ENCODE assay signal across 24 cellular contexts in genomic region chr7:35988818-35989217, GRCh38.
A peak's percentile ranks its signal among the peaks of the same experiment; 100 is the strongest.
DNase-seq lines count a peak whose midpoint lies in the region; ATAC-seq and TF ChIP-seq lines count a peak whose summit lies in the region.
"Had no signal": no experiment of that assay in that cellular context is flagged by ENCODE, and none has a peak within 500 bp of the region (broad histone marks: within the 10 kb centered on the region; RNA-seq: fewer than 3 reads in every experiment).

No MANE protein-coding gene starts in this region.

- no peak overlapping the region for H3K4me3 ChIP-seq in body of pancreas
- H3K4me3 ChIP-seq in fibroblast of mammary gland (ENCODE audit: control insufficient read depth, low read depth, low read length) = no peak overlapping the region
- H3K4me3 ChIP-seq in thoracic aorta = no peak overlapping the region
- H3K4me3 ChIP-seq in CD8-positive, alpha-beta memory T cell (ENCODE audit: low read length) = no peak overlapping the region
- H3K4me3 ChIP-seq: right atrium auricular region, vagina had no signal

- no peaks in the 10 kb centered on the region for H3K4me1 Mint-ChIP-seq in CD8-positive, alpha-beta memory T cell

- no peak overlapping the region for H3K27ac Mint-ChIP-seq in CD8-positive, alpha-beta memory T cell
- H3K27ac Mint-ChIP-seq: activated T-cell treated with anti-CD3 and anti-CD28 coated beads, Interleukin-2, amount 50 U/mL, for 24 hours; dendritic cell treated with granulocyte-macrophage colony-stimulating factor and Interleukin-4, amounts not matched to agents 40 ng/mL and 50 ng/mL, for 4 days; endodermal cell; T-helper 2 cell treated with Interferon-gamma antibody and Interleukin-4, amounts not matched to agents 5 μg/mL and 100 μg/mL, for 36 hours had no signal

- H3K4me1 ChIP-seq in body of pancreas (peaks cover 38% of the 10 kb centered on the region), thoracic aorta (ENCODE audit: control insufficient read depth in 1 of 2, low read depth in 2 of 2) (peaks cover 10 to 31% of the 10 kb centered on the region in 2 donors)
- no peaks in the 10 kb centered on the region for H3K4me1 ChIP-seq in CD8-positive, alpha-beta memory T cell (ENCODE audit: insufficient read depth, low read length)
- H3K4me1 ChIP-seq: vagina had no signal

- TF ChIP-seq CTCF in body of pancreas (IDR thresholded peaks at IDR 0.05) (no peak), fibroblast of mammary gland (conservative IDR thresholded peaks at IDR 0.05; ENCODE audit: control insufficient read depth, insufficient read depth, low read depth, low read length) (no peak), thoracic aorta (IDR thresholded peaks at IDR 0.05) (no peak)

- peaks cover 0 to 1% of the 10 kb centered on the region in 2 donors for H3K27me3 Mint-ChIP-seq in CD8-positive, alpha-beta memory T cell
- H3K27me3 Mint-ChIP-seq: activated T-cell treated with anti-CD3 and anti-CD28 coated beads, Interleukin-2, amount 50 U/mL, for 24 hours; dendritic cell treated with granulocyte-macrophage colony-stimulating factor and Interleukin-4, amounts not matched to agents 40 ng/mL and 50 ng/mL, for 4 days had no signal

- no peaks in the 10 kb centered on the region for H3K27me3 ChIP-seq in body of pancreas
- no peaks in the 10 kb centered on the region for H3K27me3 ChIP-seq in thoracic aorta (replicated peaks; ENCODE audit: insufficient read depth)
- H3K27me3 ChIP-seq in CD8-positive, alpha-beta memory T cell (ENCODE audit: insufficient read depth, low read length, poor library complexity, severe bottlenecking) = no peaks in the 10 kb centered on the region
- H3K27me3 ChIP-seq: right atrium auricular region, vagina had no signal

- H3K9me3 Mint-ChIP-seq in CD8-positive, alpha-beta memory T cell = no peaks in the 10 kb centered on the region
- H3K9me3 Mint-ChIP-seq: activated T-cell treated with anti-CD3 and anti-CD28 coated beads, Interleukin-2, amount 50 U/mL, for 24 hours; dendritic cell treated with granulocyte-macrophage colony-stimulating factor and Interleukin-4, amounts not matched to agents 40 ng/mL and 50 ng/mL, for 4 days; endodermal cell; T-helper 2 cell treated with Interferon-gamma antibody and Interleukin-4, amounts not matched to agents 5 μg/mL and 100 μg/mL, for 36 hours had no signal

- CTCF ChIA-PET in CD8-positive, alpha-beta memory T cell (lab: Charles Lee) = no interaction called here

- H3K36me3 Mint-ChIP-seq in CD8-positive, alpha-beta memory T cell = no peaks in the 10 kb centered on the region

- H3K27ac ChIP-seq in body of pancreas = peak overlapping the region; percentile 47 to 74 (median 60)
- H3K27ac ChIP-seq in thoracic aorta = peak overlapping the region; percentile 70 to 81
- H3K27ac ChIP-seq in CD8-positive, alpha-beta memory T cell (ENCODE audit: low read depth, low read length) = no peak overlapping the region
- H3K27ac ChIP-seq: right atrium auricular region, vagina had no signal

- H3K4me3 Mint-ChIP-seq in CD8-positive, alpha-beta memory T cell = no peak overlapping the region
- H3K4me3 Mint-ChIP-seq: activated T-cell treated with anti-CD3 and anti-CD28 coated beads, Interleukin-2, amount 50 U/mL, for 24 hours; dendritic cell treated with granulocyte-macrophage colony-stimulating factor and Interleukin-4, amounts not matched to agents 40 ng/mL and 50 ng/mL, for 4 days; endodermal cell; T-helper 2 cell treated with Interferon-gamma antibody and Interleukin-4, amounts not matched to agents 5 μg/mL and 100 μg/mL, for 36 hours had no signal

- WGBS in body of pancreas, 2 donors = 35 to 46% methylated on average over 6 of the region's 6 CpGs

- intact Hi-C loops in body of pancreas (cut with DNase I) = no loop called here
- intact Hi-C loops in posterior vena cava (cut with DNase I) = loop anchor here in 1 of 2 donors (10.0 kb wide), 1 partner anchor 126 kb away; no protein-coding TSS in a partner anchor

- TF ChIP-seq POLR2A in body of pancreas (IDR thresholded peaks at IDR 0.05) = no peak

- DNase-seq in body of pancreas (peak in 3 of 4 donors; percentile 26 to 51 (median 38)), fibroblast of mammary gland (ENCODE audit: low read depth) (peak; percentile 4), posterior vena cava (ENCODE audit: low spot score) (peak; percentile 78), thoracic aorta (ENCODE audit: low spot score) (peak; percentile 41), NOMO-1 treated with DMSO at 0.1 percent for 48 hours (lab: John Stamatoyannopoulos, UW; ENCODE audit: unreplicated experiment) (no peak), NCI-H2227 (lab: John Stamatoyannopoulos, UW; ENCODE audit: unreplicated experiment) (no peak)
- DNase-seq in CD8-positive, alpha-beta memory T cell = no peak
- DNase-seq: activated CD4-positive, alpha-beta T cell treated with anti-CD3 and anti-CD28 coated beads for 4 hours; activated gamma-delta T cell; activated T-cell treated with anti-CD3 and anti-CD28 coated beads, Interleukin-2, amount 50 U/mL, for 24 hours; C1 segment of cervical spinal cord; DND-41; endodermal cell; Karpas-422; left ventricle myocardium superior; NCI-H1436 treated with DMSO at 0.1 percent for 48 hours; NCI-H774; Right ventricle myocardium superior; stimulated activated CD4-positive, alpha-beta T cell treated with anti-CD3 and anti-CD28 coated beads, Interleukin-4, amount 100 ng/mL, for 1 hour had no signal

- POLR2A ChIA-PET in CD8-positive, alpha-beta memory T cell (lab: Charles Lee) = no interaction called here

- H3K9me3 ChIP-seq in body of pancreas (no peaks in the 10 kb centered on the region), thoracic aorta (no peaks in the 10 kb centered on the region)
- no peaks in the 10 kb centered on the region for H3K9me3 ChIP-seq in CD8-positive, alpha-beta memory T cell (ENCODE audit: low read length)
- H3K9me3 ChIP-seq: right atrium auricular region, vagina had no signal

- H3K36me3 ChIP-seq in body of pancreas (replicated peaks in 1 of 2; ENCODE audit: insufficient read depth in 1 of 2, low read depth in 2 of 2) (no peaks in the 10 kb centered on the region), thoracic aorta (no peaks in the 10 kb centered on the region)
- no peaks in the 10 kb centered on the region for H3K36me3 ChIP-seq in CD8-positive, alpha-beta memory T cell (ENCODE audit: insufficient read depth, low read length)
- H3K36me3 ChIP-seq: right atrium auricular region, vagina had no signal

- ATAC-seq in body of pancreas (peak; percentile 40), thoracic aorta (ENCODE audit: insufficient number of reproducible peaks, low FRiP score, low read depth) (no peak), GM19023 (IDR thresholded peaks at IDR 0.05; ENCODE audit: unreplicated experiment) (no peak)
- ATAC-seq: left ventricle myocardium superior had no signal

Comparison
In these comparisons a context has a peak if more than half of its experiments do, and no peak if none do; other contexts are left out.
1. DNase-seq: peak in body of pancreas (3 of 4), fibroblast of mammary gland (single experiment), posterior vena cava (single experiment) and thoracic aorta (single experiment); none in NOMO-1 treated with DMSO at 0.1 percent for 48 hours (single experiment), NCI-H2227 (single experiment) and CD8-positive, alpha-beta memory T cell (0 of 5).